In genomic region chr2:30073523-30073922, GRCh38 we compare ENCODE assay signal across 22 cellular contexts.
"Had no signal": no experiment of that assay in that cellular context is flagged by ENCODE, and none has a peak within 500 bp of the region (broad histone marks: within the 10 kb centered on the region; RNA-seq: fewer than 3 reads in every experiment).

No MANE protein-coding gene starts in this region.

- H3K36me3 ChIP-seq: WERI-Rb-1 had no signal

- H3K27ac ChIP-seq: WERI-Rb-1 had no signal

- DNase-seq: activated CD4-positive, alpha-beta memory T cell treated with anti-CD3 and anti-CD28 coated beads, Interleukin-2, amount 10 ng/mL, durations not matched to agents 7 days and 5 days; activated CD4-positive, alpha-beta T cell treated with anti-CD3 and anti-CD28 coated beads for 1 hour; activated CD4-positive, alpha-beta T cell treated with anti-CD3 and anti-CD28 coated beads for 48 hours; activated CD4-positive, CD25-positive, alpha-beta regulatory T cell; activated CD8-positive, alpha-beta memory T cell treated with anti-CD3 and anti-CD28 coated beads, Interleukin-2, amount 10 ng/mL, durations not matched to agents 7 days and 5 days; activated CD8-positive, alpha-beta memory T cell treated with anti-CD3 and anti-CD28 coated beads, Interleukin-2, amount 50 U/mL, for 48 hours; activated effector memory CD4-positive, alpha-beta T cell treated with Interleukin-2 at 50 U/mL for 16 hours; activated naive CD4-positive, alpha-beta T cell treated with anti-CD3 and anti-CD28 coated beads, Interleukin-2, amount 10 ng/mL, durations not matched to agents 7 days and 5 days; activated naive CD8-positive, alpha-beta T cell treated with anti-CD3 and anti-CD28 coated beads, Interleukin-2, amount 50 U/mL, for 24 hours; activated T-cell treated with anti-CD3 and anti-CD28 coated beads, Interleukin-2, amount 50 U/mL, for 48 hours; central memory CD4-positive, alpha-beta T cell; NCI-H1092 treated with DMSO at 0.1 percent for 48 hours; NCI-H1417; NCI-H187 treated with DMSO at 0.1 percent for 48 hours; NCI-H2081 treated with DMSO at 0.1 percent for 48 hours; NCI-H345; NCI-H524 treated with DMSO at 0.1 percent for 48 hours; SIG-M5; T1000; WERI-Rb-1 had no signal

- FAIRE-seq: bronchial epithelial cell had no signal

- ATAC-seq: activated CD8-positive, alpha-beta memory T cell treated with anti-CD3 and anti-CD28 coated beads, Interleukin-2, amount 10 ng/mL, durations not matched to agents 7 days and 5 days; activated naive CD8-positive, alpha-beta T cell treated with anti-CD3 and anti-CD28 coated beads, Interleukin-2, amount 50 U/mL, for 24 hours; Panc1 had no signal
